In genomic region chr3:66442254-66443249, GRCh38 we compare ENCODE assay signal across 8 cellular contexts. TPM values are rescaled to one million over a fixed set of nuclear protein-coding genes. Genes with fewer than 3 reads are reported as not detected.
DNase-seq lines count a peak whose midpoint lies in the region; ATAC-seq and TF ChIP-seq lines count a peak whose summit lies in the region.

No MANE protein-coding gene starts in this region.

- intact Hi-C loops in left cardiac atrium (cut with DNase I): no loop called here

- no peaks in the 10 kb centered on the region for H3K27me3 ChIP-seq in HUES48 (ENCODE audit: control insufficient read depth, insufficient read depth, low read length)

- H3K27ac Mint-ChIP-seq in WTC11: peak overlapping the region; percentile 100

- peaks cover 69% of the 10 kb centered on the region for H3K4me1 ChIP-seq in HUES48 (ENCODE audit: control insufficient read depth, insufficient read depth, low read length)

- CTCF ChIA-PET in WTC11 (lab: Charles Lee): interaction anchor here (0.5 to 4.4 kb wide), 9 partner anchors 12 to 380 kb away, joined by 3 to 22 read pairs (median 3); no protein-coding TSS in a partner anchor

- H3K36me3 Mint-ChIP-seq in WTC11: peaks cover 23% of the 10 kb centered on the region

- DNase-seq in WTC11 (ENCODE audit: low spot score) (peak; percentile 70), left cardiac atrium (peak; percentile 72), renal cortical epithelial cell (ENCODE audit: low read depth) (peak; percentile 60), foreskin melanocyte (no peak), COLO829 (ENCODE audit: low spot score) (no peak)
- DNase-seq in stimulated activated CD4-positive, alpha-beta T cell treated with anti-CD3 and anti-CD28 coated beads, Interleukin-12 subunit alpha, Interleukin-12 subunit beta, amount 100 ng/mL, for 4 hours: no peak

- peak overlapping the region; percentile 74 for H3K4me3 Mint-ChIP-seq in WTC11

- H3K27ac ChIP-seq in HUES48 (ENCODE audit: low read depth, low read length): peak overlapping the region; percentile 92

- POLR2A ChIA-PET in WTC11 (lab: Charles Lee): interaction anchor here (0.7 to 2.9 kb wide), 7 partner anchors 25 to 60 kb away, joined by 3 to 13 read pairs (median 4); no protein-coding TSS in a partner anchor

- H3K4me3 ChIP-seq in HUES48 (ENCODE audit: low read depth, low read length): peak overlapping the region; percentile 44

- peak overlapping the region; percentile 62 for H3K9ac ChIP-seq in HUES48 (ENCODE audit: low read depth, low read length)

- H3K36me3 ChIP-seq in HUES48 (ENCODE audit: control insufficient read depth, insufficient read depth, low read length): peaks cover 42% of the 10 kb centered on the region

- H3K4me1 Mint-ChIP-seq in WTC11: peaks cover 93% of the 10 kb centered on the region

- H3K27me3 Mint-ChIP-seq in WTC11 (ENCODE audit: low read depth): no peaks in the 10 kb centered on the region

- H3K9me3 Mint-ChIP-seq in WTC11: no peaks in the 10 kb centered on the region

- no peaks in the 10 kb centered on the region for H3K9me3 ChIP-seq in HUES48 (ENCODE audit: control insufficient read depth, insufficient read depth, low read length)

- peak; percentile 82 for ATAC-seq in WTC11
- peak; percentile 86 to 87 for ATAC-seq in left cardiac atrium
- ATAC-seq in GM21576 (IDR thresholded peaks at IDR 0.05; ENCODE audit: unreplicated experiment): no peak

- TF ChIP-seq CTCF in WTC11 (IDR thresholded peaks at IDR 0.05): no peak

TF ChIP-seq in WTC11, 78 proteins besides CTCF, POLR2A, EP300 and RAD21 (continues in another document):
- TF ChIP-seq USF2 (CRISPR knock-in tag; IDR thresholded peaks at IDR 0.05) (no peak; the same call in 1 of the 2 replicates), IRF2 (CRISPR knock-in tag; IDR thresholded peaks at IDR 0.05; ENCODE audit: borderline replicate concordance, low read depth) (no peak), PREB (CRISPR knock-in tag; IDR thresholded peaks at IDR 0.05; ENCODE audit: borderline replicate concordance) (no peak), ATF3 (CRISPR knock-in tag; conservative IDR thresholded peaks at IDR 0.05) (no peak), IRF1 (CRISPR knock-in tag; IDR thresholded peaks at IDR 0.05) (no peak), ETV6 (CRISPR knock-in tag; IDR thresholded peaks at IDR 0.05) (peak; percentile 98), MLX (CRISPR knock-in tag; IDR thresholded peaks at IDR 0.05) (no peak), CDX4 (CRISPR knock-in tag; IDR thresholded peaks at IDR 0.05; ENCODE audit: borderline replicate concordance) (no peak), PRDM15 (CRISPR knock-in tag; IDR thresholded peaks at IDR 0.05) (no peak), TCF7 (CRISPR knock-in tag; IDR thresholded peaks at IDR 0.05; ENCODE audit: low read depth) (no peak), E2F5 (CRISPR knock-in tag; IDR thresholded peaks at IDR 0.05) (no peak), ZBTB21 (CRISPR knock-in tag; IDR thresholded peaks at IDR 0.05; ENCODE audit: borderline replicate concordance) (peak; percentile 88), ZNF121 (CRISPR knock-in tag; IDR thresholded peaks at IDR 0.05) (no peak)

RNA-seq across cellular contexts. Expression of gene LRIG1, which starts 58.3 kb away (rescaled TPM):
- total RNA-seq in WTC11 (2021) (105 to 109 TPM (median 108 TPM) in 3 replicates), left cardiac atrium (100 to 1,000 TPM in 1 of 2 donors, 10 to 100 TPM in 1; 88.8 to 115 TPM), renal cortical epithelial cell (6.6 and 12.7 TPM in 2 replicates)

Comparison
In these comparisons a context has a peak if more than half of its experiments do, and no peak if none do; other contexts are left out.
1. DNase-seq: peak in WTC11 (single experiment), left cardiac atrium (single experiment) and renal cortical epithelial cell (single experiment); none in foreskin melanocyte (single experiment), COLO829 (single experiment) and stimulated activated CD4-positive, alpha-beta T cell treated with anti-CD3 and anti-CD28 coated beads, Interleukin-12 subunit alpha, Interleukin-12 subunit beta, amount 100 ng/mL, for 4 hours (single experiment).